In genomic region chr2:26654061-26654340, GRCh38 we compare ENCODE assay signal across 28 cellular contexts. TPM values are rescaled to one million over a fixed set of nuclear protein-coding genes. Genes with fewer than 3 reads are reported as not detected.
DNase-seq lines count a peak whose midpoint lies in the region; ATAC-seq, FAIRE-seq and TF ChIP-seq lines count a peak whose summit lies in the region.
"Had no signal": no experiment of that assay in that cellular context is flagged by ENCODE, and none has a peak within 500 bp of the region (broad histone marks: within the 10 kb centered on the region; RNA-seq: fewer than 3 reads in every experiment).

No MANE protein-coding gene starts in this region.

- no peaks in the 10 kb centered on the region for H3K9me3 Mint-ChIP-seq in endothelial cell (ENCODE audit: unreplicated experiment)

- H3K27me3 ChIP-seq in osteoblast (ENCODE audit: insufficient read depth, low read length) (peaks cover 27% of the 10 kb centered on the region), upper lobe of right lung (no peaks in the 10 kb centered on the region)
- H3K27me3 ChIP-seq: BLaER1 treated with 17β-estradiol and CSF1 and Interleukin-3, amounts not matched to agents 10 nM and 100 nM had no signal

- no peak for FAIRE-seq in urothelium cell line (lab: Jason Lieb, UNC)
- FAIRE-seq: G401.6, GM12892, GM18507 had no signal

- ATAC-seq in upper lobe of right lung: peak; percentile 9
- ATAC-seq in HG03520 (IDR thresholded peaks at IDR 0.05; ENCODE audit: unreplicated experiment): no peak
- no peak for ATAC-seq in GM21367 (IDR thresholded peaks at IDR 0.05; ENCODE audit: unreplicated experiment)
- ATAC-seq: CD8-positive, alpha-beta T cell; Right ventricle myocardium inferior had no signal

- H3K36me3 Mint-ChIP-seq in endothelial cell (ENCODE audit: low read depth, unreplicated experiment): peaks cover 4% of the 10 kb centered on the region
- H3K36me3 Mint-ChIP-seq: CD8-positive, alpha-beta T cell; IgD-negative memory B cell had no signal

- H3K27ac Mint-ChIP-seq in endothelial cell (ENCODE audit: unreplicated experiment): no peak overlapping the region
- H3K27ac Mint-ChIP-seq: CD8-positive, alpha-beta T cell; IgD-negative memory B cell had no signal

- no peak overlapping the region for H2AFZ ChIP-seq in osteoblast (ENCODE audit: low read length)

- DNase-seq in NCI-H510A (lab: John Stamatoyannopoulos, UW) (peak; percentile 28), NCI-H510A treated with DMSO at 0.1 percent for 48 hours (lab: John Stamatoyannopoulos, UW) (no peak), endothelial cell (ENCODE audit: low spot score) (no peak), osteoblast (ENCODE audit: insufficient read length, low spot score, missing footprints) (peak; percentile 53), upper lobe of right lung (no peak), urothelium cell line (ENCODE audit: low spot score) (no peak)
- DNase-seq: ACHN, Calu3, MV-4-11, NCI-H1105 treated with DMSO at 0.1 percent for 48 hours, NCI-H2081, NCI-H2171, NCI-H345, NCI-H526, OCI-M1 had no signal

- H3K4me2 ChIP-seq in osteoblast (ENCODE audit: insufficient read depth, low read length): no peak overlapping the region

- no peaks in the 10 kb centered on the region for H4K20me1 ChIP-seq in osteoblast (ENCODE audit: insufficient read depth, low read length)
- H4K20me1 ChIP-seq: BLaER1 treated with 17β-estradiol and CSF1 and Interleukin-3, amounts not matched to agents 10 nM and 100 nM had no signal

- H3K27ac ChIP-seq in osteoblast (ENCODE audit: low read depth, low read length) (no peak overlapping the region), upper lobe of right lung (no peak overlapping the region)
- H3K27ac ChIP-seq: 22Rv1, SJSA1 had no signal

- intact Hi-C loops in upper lobe of right lung (cut with DNase I): no loop called here

- no peaks in the 10 kb centered on the region for H3K9me3 ChIP-seq in osteoblast (ENCODE audit: low read depth, low read length)
- H3K9me3 ChIP-seq in upper lobe of right lung: no peaks in the 10 kb centered on the region
- H3K9me3 ChIP-seq: SJSA1 had no signal

- H3K27me3 Mint-ChIP-seq in endothelial cell (ENCODE audit: unreplicated experiment): peaks cover 3% of the 10 kb centered on the region

- H3K4me3 ChIP-seq in osteoblast (ENCODE audit: insufficient read depth, low read length) (no peak overlapping the region), upper lobe of right lung (no peak overlapping the region)
- H3K4me3 ChIP-seq: BLaER1 treated with 17β-estradiol and CSF1 and Interleukin-3, amounts not matched to agents 10 nM and 100 nM; SJSA1 had no signal

- H3K4me1 Mint-ChIP-seq in endothelial cell (ENCODE audit: unreplicated experiment): peaks cover 5% of the 10 kb centered on the region
- H3K4me1 Mint-ChIP-seq: IgD-negative memory B cell had no signal

- peak overlapping the region; percentile 9 for H3K4me3 Mint-ChIP-seq in endothelial cell (ENCODE audit: unreplicated experiment)
- H3K4me3 Mint-ChIP-seq: CD8-positive, alpha-beta T cell; IgD-negative memory B cell had no signal

- H3K36me3 ChIP-seq in osteoblast (ENCODE audit: insufficient read depth, low read length) (no peaks in the 10 kb centered on the region), upper lobe of right lung (no peaks in the 10 kb centered on the region)
- H3K36me3 ChIP-seq: BLaER1 treated with 17β-estradiol and CSF1 and Interleukin-3, amounts not matched to agents 10 nM and 100 nM; SJSA1 had no signal

- TF ChIP-seq CTCF in endothelial cell (IDR thresholded peaks at IDR 0.05; ENCODE audit: unreplicated experiment) (no peak), osteoblast (IDR thresholded peaks at IDR 0.05; ENCODE audit: extremely low read depth, low read depth, low read length) (no peak), upper lobe of right lung (IDR thresholded peaks at IDR 0.05) (no peak)

- H3K79me2 ChIP-seq in osteoblast (ENCODE audit: insufficient read depth, low read length): no peaks in the 10 kb centered on the region

- H3K4me1 ChIP-seq in osteoblast (ENCODE audit: insufficient read depth, low read length) (no peaks in the 10 kb centered on the region), upper lobe of right lung (peaks cover 15% of the 10 kb centered on the region)
- H3K4me1 ChIP-seq: SJSA1 had no signal

RNA-seq across cellular contexts. Expression of gene CIB4, which starts 12.8 kb away (rescaled TPM):
- not detected for total RNA-seq in endothelial cell (ENCODE audit: unreplicated experiment)
- not detected in 2 replicates for total RNA-seq in osteoblast
- not detected for total RNA-seq in upper lobe of right lung
- total RNA-seq: Calu3; CD8-positive, alpha-beta T cell; Daoy; H4; Right ventricle myocardium inferior; SJSA1 had no signal

RNA-seq across cellular contexts. Expression of gene KCNK3, which starts 38.5 kb away (rescaled TPM):
- total RNA-seq in endothelial cell (ENCODE audit: unreplicated experiment) (not detected), osteoblast (not detected in 2 replicates), upper lobe of right lung (25.4 TPM)
- total RNA-seq: Calu3; CD8-positive, alpha-beta T cell; SJSA1 had no signal

Comparison
In these comparisons a context has a peak if more than half of its experiments do, and no peak if none do; other contexts are left out.
1. DNase-seq: peak in NCI-H510A (single experiment) and osteoblast (single experiment); none in NCI-H510A treated with DMSO at 0.1 percent for 48 hours (single experiment), endothelial cell (single experiment), upper lobe of right lung (single experiment) and urothelium cell line (single experiment).
2. RNA of gene KCNK3, which starts 38.5 kb away (total RNA-seq): 25.4 TPM in upper lobe of right lung (single experiment); not detected in endothelial cell (single experiment) and not detected in osteoblast; every median in the first group is over 10 times any median in the second.